ENCODE assay signal across 8 cellular contexts in the genomic region with DNA sequence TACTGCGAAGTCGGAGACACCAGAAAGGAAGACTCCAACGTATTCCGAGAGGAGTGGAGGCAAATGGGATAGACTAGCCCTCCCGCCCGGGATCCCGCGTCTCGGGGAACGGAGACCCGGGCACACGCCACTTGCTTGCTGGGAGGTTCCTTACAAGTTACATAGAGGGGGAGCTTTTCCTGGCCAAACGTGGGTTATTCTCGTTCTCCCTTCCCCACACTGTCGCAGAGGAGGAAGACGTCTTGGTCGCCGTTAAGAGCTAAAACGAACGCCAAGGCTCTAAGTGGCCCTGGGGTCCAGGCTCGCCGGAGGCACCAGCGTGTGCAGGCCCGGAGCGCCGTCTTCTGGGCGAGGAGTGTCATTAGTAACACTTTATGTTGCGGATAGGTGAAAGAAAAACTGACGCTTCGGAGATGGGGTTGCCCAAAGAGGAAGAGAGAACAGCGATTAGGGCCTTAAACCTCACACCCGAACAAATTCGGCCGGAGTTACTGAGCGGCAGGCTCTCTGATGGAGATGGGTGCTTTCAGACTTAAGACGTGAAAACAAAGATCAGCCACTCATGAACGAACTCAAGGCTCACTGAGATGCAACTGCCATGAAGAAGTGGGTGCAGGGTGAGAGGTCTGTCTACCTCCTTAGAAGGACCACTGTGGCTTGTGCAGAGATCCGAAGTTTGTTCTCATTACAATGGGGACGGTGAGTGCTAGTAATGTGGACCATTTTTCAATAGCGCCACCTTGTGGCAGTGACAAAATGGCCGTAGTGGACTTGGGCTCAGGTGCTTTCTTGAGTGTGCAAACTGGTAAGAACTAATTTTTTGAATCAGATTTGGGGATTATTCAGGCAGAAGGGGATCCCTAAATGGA. TPM values are rescaled to one million over a fixed set of nuclear protein-coding genes. Genes with fewer than 3 reads are reported as not detected.
DNase-seq lines count a peak whose midpoint lies in the region; ATAC-seq and TF ChIP-seq lines count a peak whose summit lies in the region.

No MANE protein-coding gene starts in this region.

- peak overlapping the region in 4 of 7 donors; percentile 45 to 81 (median 73) for H3K27ac Mint-ChIP-seq in CD14-positive monocyte
- H3K27ac Mint-ChIP-seq in activated CD4-positive, alpha-beta memory T cell treated with anti-CD3 and anti-CD28 coated beads, Interleukin-2, amount 10 ng/mL, durations not matched to agents 7 days and 5 days = peak overlapping the region; percentile 80

- POLR2A ChIA-PET in activated CD4-positive, alpha-beta memory T cell treated with anti-CD3 and anti-CD28 coated beads, Interleukin-2, amount 10 ng/mL, durations not matched to agents 7 days and 5 days (lab: Charles Lee) = interaction anchor here (0.6 to 4.2 kb wide), 11 partner anchors 11 to 179 kb away, joined by 4 to 35 read pairs (median 5); partner anchors contain the start of genes TRIM27 and ZNF311

- H3K4me3 ChIP-seq in effector memory CD4-positive, alpha-beta T cell (ENCODE audit: insufficient read depth, low read depth, low read length, poor library complexity, severe bottlenecking) = peak overlapping the region; percentile 61

- H3K9me3 ChIP-seq in effector memory CD4-positive, alpha-beta T cell (ENCODE audit: control insufficient read depth, low read length) = no peaks in the 10 kb centered on the region

- peaks cover 14% of the 10 kb centered on the region for H3K4me1 Mint-ChIP-seq in CD14-positive monocyte
- peaks cover 18% of the 10 kb centered on the region for H3K4me1 Mint-ChIP-seq in activated CD4-positive, alpha-beta memory T cell treated with anti-CD3 and anti-CD28 coated beads, Interleukin-2, amount 10 ng/mL, durations not matched to agents 7 days and 5 days

- peaks cover 6% of the 10 kb centered on the region for H3K4me1 ChIP-seq in effector memory CD4-positive, alpha-beta T cell (ENCODE audit: control insufficient read depth, insufficient read depth, low read length, poor library complexity, severe bottlenecking)

- no peaks in the 10 kb centered on the region for H3K36me3 ChIP-seq in effector memory CD4-positive, alpha-beta T cell (ENCODE audit: control insufficient read depth, insufficient read depth, low read length)

- H3K4me3 Mint-ChIP-seq in CD14-positive monocyte = peak overlapping the region; percentile 85 to 96
- peak overlapping the region; percentile 81 for H3K4me3 Mint-ChIP-seq in activated CD4-positive, alpha-beta memory T cell treated with anti-CD3 and anti-CD28 coated beads, Interleukin-2, amount 10 ng/mL, durations not matched to agents 7 days and 5 days

- CTCF ChIA-PET in activated CD4-positive, alpha-beta memory T cell treated with anti-CD3 and anti-CD28 coated beads, Interleukin-2, amount 10 ng/mL, durations not matched to agents 7 days and 5 days (lab: Charles Lee) = interaction anchor here (0.7 to 3.1 kb wide), 34 partner anchors 10 to 573 kb away, joined by 3 to 87 read pairs (median 5); partner anchors contain the start of genes TRIM27 and ZNF311

- peaks cover 35 to 61% (median 45%) of the 10 kb centered on the region in 3 donors for H3K27me3 Mint-ChIP-seq in CD14-positive monocyte (ENCODE audit: low read depth in 3 of 3)
- peaks cover 5% of the 10 kb centered on the region for H3K27me3 Mint-ChIP-seq in activated CD4-positive, alpha-beta memory T cell treated with anti-CD3 and anti-CD28 coated beads, Interleukin-2, amount 10 ng/mL, durations not matched to agents 7 days and 5 days

- H3K27me3 ChIP-seq in effector memory CD4-positive, alpha-beta T cell (replicated peaks; ENCODE audit: control insufficient read depth, insufficient read depth, low read length, poor library complexity, severe bottlenecking) = no peaks in the 10 kb centered on the region

- intact Hi-C loops in CD14-positive monocyte (cut with micrococcal nuclease) = loop anchor here (2.0 to 5.0 kb wide), 3 partner anchors 178 to 329 kb away; no protein-coding TSS in a partner anchor

- peaks cover 7 to 19% (median 15%) of the 10 kb centered on the region in 7 donors for H3K9me3 Mint-ChIP-seq in CD14-positive monocyte
- H3K9me3 Mint-ChIP-seq in activated CD4-positive, alpha-beta memory T cell treated with anti-CD3 and anti-CD28 coated beads, Interleukin-2, amount 10 ng/mL, durations not matched to agents 7 days and 5 days = peaks cover 2% of the 10 kb centered on the region

- DNase-seq in CD14-positive monocyte (ENCODE audit: low spot score) = peak; percentile 63
- peak; percentile 87 for DNase-seq in NCI-H748 treated with DMSO at 0.1 percent for 48 hours (lab: John Stamatoyannopoulos, UW)
- peak; percentile 86 for DNase-seq in activated CD4-positive, alpha-beta memory T cell treated with anti-CD3 and anti-CD28 coated beads, Interleukin-2, amount 10 ng/mL, durations not matched to agents 7 days and 5 days
- peak; percentile 64 to 73 (median 66) for DNase-seq in effector memory CD4-positive, alpha-beta T cell
- peak; percentile 89 for DNase-seq in medulla oblongata (ENCODE audit: extremely low spot score)
- DNase-seq in stimulated activated CD4-positive, alpha-beta T cell treated with anti-CD3 and anti-CD28 coated beads, TNF-alpha, amount 100 ng/mL, for 4 hours (ENCODE audit: low read depth in 3 of 3) = peak; percentile 47 to 75 (median 65)

- peaks cover 0 to 4% of the 10 kb centered on the region in 2 donors for H3K36me3 Mint-ChIP-seq in CD14-positive monocyte
- H3K36me3 Mint-ChIP-seq in activated CD4-positive, alpha-beta memory T cell treated with anti-CD3 and anti-CD28 coated beads, Interleukin-2, amount 10 ng/mL, durations not matched to agents 7 days and 5 days (ENCODE audit: low read depth) = peaks cover 4% of the 10 kb centered on the region

- ATAC-seq in GM19351 (IDR thresholded peaks at IDR 0.05; ENCODE audit: unreplicated experiment) (peak; percentile 92), HG03520 (IDR thresholded peaks at IDR 0.05; ENCODE audit: unreplicated experiment) (peak; percentile 86)

- TF ChIP-seq CTCF in CD14-positive monocyte (IDR thresholded peaks at IDR 0.05) = peak; percentile 91

- peak overlapping the region; percentile 40 for H3K27ac ChIP-seq in effector memory CD4-positive, alpha-beta T cell (ENCODE audit: insufficient read depth, low read length, poor library complexity, severe bottlenecking)

RNA-seq across cellular contexts. Expression of gene ZNF311, which starts 11.7 kb away (rescaled TPM):
- polyA plus RNA-seq in CD14-positive monocyte = under 1 TPM in 1 of 2 donors, not detected in 1; 0.05 TPM
- under 1 TPM; 0.53 to 0.65 TPM for total RNA-seq in activated CD4-positive, alpha-beta memory T cell treated with anti-CD3 and anti-CD28 coated beads, Interleukin-2, amount 10 ng/mL, durations not matched to agents 7 days and 5 days

RNA-seq across cellular contexts. Expression of gene OR2W1, which starts 28.2 kb away (rescaled TPM):
- polyA plus RNA-seq in CD14-positive monocyte = not detected
- total RNA-seq in activated CD4-positive, alpha-beta memory T cell treated with anti-CD3 and anti-CD28 coated beads, Interleukin-2, amount 10 ng/mL, durations not matched to agents 7 days and 5 days = not detected

Comparison
In these comparisons a context has a peak if more than half of its experiments do, and no peak if none do; other contexts are left out.
1. Peak in every context shown above with its lines: DNase-seq, ATAC-seq, H3K4me3 ChIP-seq and H3K27ac ChIP-seq.